In the genomic region with DNA sequence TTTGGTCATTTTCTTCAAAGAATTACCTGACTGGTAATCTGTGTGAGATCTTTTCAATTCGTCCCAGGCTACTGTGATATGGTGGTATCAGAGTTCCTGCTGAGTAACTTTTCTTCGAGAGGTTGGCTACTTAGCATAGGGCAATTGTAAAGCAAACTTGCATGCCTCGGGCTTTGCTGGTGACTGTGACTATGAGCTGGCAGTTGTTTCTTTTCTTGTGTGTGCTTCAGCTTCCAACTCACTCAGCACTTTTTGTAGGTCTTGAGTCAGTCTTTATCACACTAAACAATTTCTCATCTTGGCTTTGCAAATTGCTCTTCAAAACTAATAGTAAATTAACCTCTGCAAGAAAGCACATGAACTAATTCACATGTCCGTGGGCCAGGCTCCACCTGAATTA, we compare ENCODE assay signal across 16 cellular contexts. TPM values are rescaled to one million over a fixed set of nuclear protein-coding genes. Genes with fewer than 3 reads are reported as not detected.
DNase-seq lines count a peak whose midpoint lies in the region; ATAC-seq and TF ChIP-seq lines count a peak whose summit lies in the region.
"Had no signal": no experiment of that assay in that cellular context is flagged by ENCODE, and none has a peak within 500 bp of the region (broad histone marks: within the 10 kb centered on the region; RNA-seq: fewer than 3 reads in every experiment).

No MANE protein-coding gene starts in this region.

- H3K4me3 ChIP-seq in cardiac fibroblast (replicated peaks in 1 of 2; ENCODE audit: low read depth in 2 of 2, low read length in 2 of 2), result no peak overlapping the region
- H3K4me3 ChIP-seq: esophagus squamous epithelium had no signal

- DNase-seq in AG08396 (ENCODE audit: low spot score), result peak; percentile 22
- DNase-seq in M059J (ENCODE audit: low read depth), result peak; percentile 82
- peak; percentile 49 to 75 for DNase-seq in cardiac fibroblast (ENCODE audit: low read depth in 2 of 2)
- peak; percentile 75 for DNase-seq in islet precursor cell
- no peak for DNase-seq in DMS53 treated with DMSO at 0.1 percent for 48 hours (lab: John Stamatoyannopoulos, UW; ENCODE audit: unreplicated experiment)
- no peak for DNase-seq in activated CD4-positive, CD25-positive, alpha-beta regulatory T cell (lab: John Stamatoyannopoulos, UW)
- DNase-seq: activated CD8-positive, alpha-beta memory T cell treated with anti-CD3 and anti-CD28 coated beads for 24 hours; activated gamma-delta T cell treated with Interleukin-2 at 50 U/mL for 16 hours; esophagus squamous epithelium; NCI-H446 treated with DMSO at 0.1 percent for 48 hours; stimulated activated CD4-positive, alpha-beta T cell treated with anti-CD3 and anti-CD28 coated beads, Interleukin-2, amount 100 ng/mL, for 48 hours; T-helper 9 cell had no signal

- TF ChIP-seq CTCF in cardiac fibroblast (IDR thresholded peaks at IDR 0.05; ENCODE audit: low read depth, low read length), result no peak

- ATAC-seq in HG03432 (IDR thresholded peaks at IDR 0.05; ENCODE audit: unreplicated experiment), result no peak
- no peak for ATAC-seq in HG03139 (IDR thresholded peaks at IDR 0.05; ENCODE audit: unreplicated experiment)
- ATAC-seq: HCT116 had no signal

RNA-seq across cellular contexts. Expression of a gene that starts 44.3 kb away (rescaled TPM):
- total RNA-seq in M059J (2014; rRNA removed; shearing (Covaris generic)), result 0.17 TPM in 1 of 2 replicates, not detected in the other
- total RNA-seq: B cell had no signal

Comparison
In these comparisons a context has a peak if more than half of its experiments do, and no peak if none do; other contexts are left out.
1. DNase-seq: peak in AG08396 (single experiment), M059J (single experiment), cardiac fibroblast (2 of 2) and islet precursor cell (single experiment); none in DMS53 treated with DMSO at 0.1 percent for 48 hours (single experiment) and activated CD4-positive, CD25-positive, alpha-beta regulatory T cell (0 of 4).